8 cellular contexts compared by ENCODE assay signal in genomic region chr17:5122586-5123342, GRCh38. TPM values are rescaled to one million over a fixed set of nuclear protein-coding genes. Genes with fewer than 3 reads are reported as not detected.
DNase-seq lines count a peak whose midpoint lies in the region; ATAC-seq, FAIRE-seq and TF ChIP-seq lines count a peak whose summit lies in the region.

No MANE protein-coding gene starts in this region.

- H3K27ac ChIP-seq in vagina = no peak overlapping the region

- FAIRE-seq in H54 (lab: Jason Lieb, UNC) = no peak

- peaks cover 26% of the 10 kb centered on the region for H3K27me3 Mint-ChIP-seq in activated naive CD4-positive, alpha-beta T cell treated with anti-CD3 and anti-CD28 coated beads, Interleukin-2, amount 50 U/mL, for 24 hours
- H3K27me3 Mint-ChIP-seq in effector memory CD8-positive, alpha-beta T cell = peaks cover 28 to 56% of the 10 kb centered on the region in 2 donors
- H3K27me3 Mint-ChIP-seq in mesothelial cell of epicardium (ENCODE audit: low read depth) = peaks cover 48% of the 10 kb centered on the region

- no peaks in the 10 kb centered on the region for H3K9me3 Mint-ChIP-seq in activated naive CD4-positive, alpha-beta T cell treated with anti-CD3 and anti-CD28 coated beads, Interleukin-2, amount 50 U/mL, for 24 hours
- no peaks in the 10 kb centered on the region for H3K9me3 Mint-ChIP-seq in effector memory CD8-positive, alpha-beta T cell
- H3K9me3 Mint-ChIP-seq in mesothelial cell of epicardium = peaks cover 10% of the 10 kb centered on the region

- TF ChIP-seq CTCF in mesothelial cell of epicardium (IDR thresholded peaks at IDR 0.05; ENCODE audit: unreplicated experiment) = no peak
- TF ChIP-seq CTCF in vagina (IDR thresholded peaks at IDR 0.05) = no peak

- TF ChIP-seq POLR2A in vagina (IDR thresholded peaks at IDR 0.05) = no peak
- no peak for TF ChIP-seq POLR2A in H54 (IDR thresholded peaks at IDR 0.05; ENCODE audit: low read depth, low read length)

- H3K27me3 ChIP-seq in vagina = no peaks in the 10 kb centered on the region

- H3K4me1 ChIP-seq in vagina = peaks cover 14% of the 10 kb centered on the region

- no peak for DNase-seq in activated naive CD4-positive, alpha-beta T cell (lab: John Stamatoyannopoulos, UW)
- no peak for DNase-seq in effector memory CD8-positive, alpha-beta T cell
- peak in 1 of 2 experiments; percentile 48 for DNase-seq in mesothelial cell of epicardium (ENCODE audit: low spot score in 2 of 2, unreplicated experiment in 2 of 2)
- peak; percentile 77 for DNase-seq in vagina (ENCODE audit: extremely low spot score in 2 of 2)
- no peak for DNase-seq in H54 (ENCODE audit: insufficient read length, low spot score)

- ATAC-seq in effector memory CD8-positive, alpha-beta T cell (replicated peaks) = peak; percentile 43
- ATAC-seq in HG03108 (IDR thresholded peaks at IDR 0.05; ENCODE audit: unreplicated experiment) (no peak), GM21390 (IDR thresholded peaks at IDR 0.05; ENCODE audit: unreplicated experiment) (no peak)

- H3K27ac Mint-ChIP-seq in activated naive CD4-positive, alpha-beta T cell treated with anti-CD3 and anti-CD28 coated beads, Interleukin-2, amount 50 U/mL, for 24 hours = no peak overlapping the region
- H3K27ac Mint-ChIP-seq in effector memory CD8-positive, alpha-beta T cell = no peak overlapping the region
- no peak overlapping the region for H3K27ac Mint-ChIP-seq in mesothelial cell of epicardium

- intact Hi-C loops in vagina (cut with DNase I) = no loop called here

- no peaks in the 10 kb centered on the region for H3K36me3 Mint-ChIP-seq in activated naive CD4-positive, alpha-beta T cell treated with anti-CD3 and anti-CD28 coated beads, Interleukin-2, amount 50 U/mL, for 24 hours
- H3K36me3 Mint-ChIP-seq in effector memory CD8-positive, alpha-beta T cell (ENCODE audit: insufficient read depth) = no peaks in the 10 kb centered on the region
- H3K36me3 Mint-ChIP-seq in mesothelial cell of epicardium = no peaks in the 10 kb centered on the region

- peak overlapping the region; percentile 4 for H3K4me3 Mint-ChIP-seq in activated naive CD4-positive, alpha-beta T cell treated with anti-CD3 and anti-CD28 coated beads, Interleukin-2, amount 50 U/mL, for 24 hours
- H3K4me3 Mint-ChIP-seq in effector memory CD8-positive, alpha-beta T cell = peak overlapping the region; percentile 51 to 53
- peak overlapping the region; percentile 75 for H3K4me3 Mint-ChIP-seq in mesothelial cell of epicardium

- no peaks in the 10 kb centered on the region for H3K9me3 ChIP-seq in vagina

- peak overlapping the region; percentile 48 to 53 for H3K4me3 ChIP-seq in vagina

- no peaks in the 10 kb centered on the region for H3K36me3 ChIP-seq in vagina

- H3K4me1 Mint-ChIP-seq in activated naive CD4-positive, alpha-beta T cell treated with anti-CD3 and anti-CD28 coated beads, Interleukin-2, amount 50 U/mL, for 24 hours = peaks cover 5% of the 10 kb centered on the region
- peaks cover 0 to 1% of the 10 kb centered on the region in 2 donors for H3K4me1 Mint-ChIP-seq in effector memory CD8-positive, alpha-beta T cell (ENCODE audit: low read depth in 2 of 2)
- H3K4me1 Mint-ChIP-seq in mesothelial cell of epicardium = peaks cover 6% of the 10 kb centered on the region

RNA-seq across cellular contexts. Expression of gene USP6, which starts 6.9 kb away (rescaled TPM):
- 0.38 to 0.54 TPM (median 0.42 TPM) in 3 replicates for total RNA-seq in mesothelial cell of epicardium
- 0.49 TPM for total RNA-seq in vagina

RNA-seq across cellular contexts. Expression of gene ZNF232, which starts 11.1 kb away (rescaled TPM):
- total RNA-seq in mesothelial cell of epicardium (27.1 to 29.9 TPM (median 27.2 TPM) in 3 replicates), vagina (4.9 TPM)

RNA-seq across cellular contexts. Expression of gene ZFP3, which starts 44.5 kb away (rescaled TPM):
- total RNA-seq in mesothelial cell of epicardium (0.96 to 1.0 TPM (median 1.00 TPM) in 3 replicates), vagina (3.4 TPM)

Comparison
In these comparisons a context has a peak if more than half of its experiments do, and no peak if none do; other contexts are left out.
1. H3K4me3 Mint-ChIP-seq: peak in every context shown above with its lines; median percentile 75 in mesothelial cell of epicardium; 52 in effector memory CD8-positive, alpha-beta T cell; 4 in activated naive CD4-positive, alpha-beta T cell treated with anti-CD3 and anti-CD28 coated beads, Interleukin-2, amount 50 U/mL, for 24 hours.
2. DNase-seq: peak in vagina (2 of 2); none in activated naive CD4-positive, alpha-beta T cell (0 of 4), effector memory CD8-positive, alpha-beta T cell (0 of 3) and H54 (single experiment).